18 cellular contexts compared by ENCODE assay signal in the genomic region with DNA sequence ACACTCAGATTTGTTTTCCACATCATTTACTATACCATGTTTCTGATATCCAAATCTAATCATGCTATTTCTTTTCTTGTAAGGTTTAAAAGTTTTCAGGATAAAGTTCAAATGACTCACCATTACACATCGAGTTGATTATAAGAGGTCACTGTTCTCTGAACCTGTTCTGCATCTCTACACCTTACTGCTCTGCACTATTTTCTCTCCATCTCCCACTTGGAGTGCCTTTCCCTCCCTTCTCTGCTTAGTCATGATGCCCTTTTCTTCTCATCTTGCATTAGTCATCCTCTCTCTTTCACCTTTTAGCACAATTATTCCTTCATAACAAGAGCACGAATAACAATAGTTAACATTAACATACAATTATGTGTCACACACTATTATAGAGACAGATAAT. TPM values are rescaled to one million over a fixed set of nuclear protein-coding genes. Genes with fewer than 3 reads are reported as not detected.
"Had no signal": no experiment of that assay in that cellular context is flagged by ENCODE, and none has a peak within 500 bp of the region (broad histone marks: within the 10 kb centered on the region; RNA-seq: fewer than 3 reads in every experiment).

No MANE protein-coding gene starts in this region.

- H3K4me3 ChIP-seq: dorsolateral prefrontal cortex, esophagus muscularis mucosa, lower lobe of right lung, sigmoid colon had no signal

- H3K4me1 Mint-ChIP-seq: activated CD4-positive, alpha-beta memory T cell treated with anti-CD3 and anti-CD28 coated beads, Interleukin-2, amount 10 ng/mL, durations not matched to agents 7 days and 5 days; neural crest cell; stimulated activated effector memory CD8-positive, alpha-beta T cell treated with anti-CD3 and anti-CD28 coated beads, Interleukin-12 subunit alpha, Interleukin-12 subunit beta, amount 100 ng/mL, for 72 hours had no signal

- DNase-seq: activated CD4-positive, alpha-beta memory T cell treated with anti-CD3 and anti-CD28 coated beads, Interleukin-2, amount 10 ng/mL, durations not matched to agents 7 days and 5 days; activated effector memory CD4-positive, alpha-beta T cell treated with Interleukin-2 at 50 U/mL for 16 hours; activated naive CD4-positive, alpha-beta T cell treated with anti-CD3 and anti-CD28 coated beads, Interleukin-2, amount 50 U/mL, for 16 hours; activated T-cell treated with anti-CD3 and anti-CD28 coated beads, Interleukin-2, amount 50 U/mL, for 4 hours; dorsolateral prefrontal cortex; left cardiac atrium; lower lobe of right lung; midbrain; sigmoid colon; stimulated activated CD4-positive, alpha-beta T cell treated with anti-CD3 and anti-CD28 coated beads, Interleukin-2, amount 100 ng/mL, for 24 hours; WERI-Rb-1 had no signal

- H3K36me3 Mint-ChIP-seq: stimulated activated effector memory CD8-positive, alpha-beta T cell treated with anti-CD3 and anti-CD28 coated beads, Interleukin-12 subunit alpha, Interleukin-12 subunit beta, amount 100 ng/mL, for 72 hours had no signal

- H3K27ac ChIP-seq: dorsolateral prefrontal cortex, esophagus muscularis mucosa, lower lobe of right lung, sigmoid colon, WERI-Rb-1 had no signal

- H3K4me1 ChIP-seq: esophagus muscularis mucosa, lower lobe of right lung, sigmoid colon had no signal

- H3K36me3 ChIP-seq: esophagus muscularis mucosa, lower lobe of right lung, sigmoid colon, WERI-Rb-1 had no signal

- H3K9me3 ChIP-seq: esophagus muscularis mucosa, lower lobe of right lung, sigmoid colon had no signal

- H3K27ac Mint-ChIP-seq: activated CD4-positive, alpha-beta memory T cell treated with anti-CD3 and anti-CD28 coated beads, Interleukin-2, amount 10 ng/mL, durations not matched to agents 7 days and 5 days; stimulated activated effector memory CD8-positive, alpha-beta T cell treated with anti-CD3 and anti-CD28 coated beads, Interleukin-12 subunit alpha, Interleukin-12 subunit beta, amount 100 ng/mL, for 72 hours had no signal

- H3K9me3 Mint-ChIP-seq: activated CD4-positive, alpha-beta memory T cell treated with anti-CD3 and anti-CD28 coated beads, Interleukin-2, amount 10 ng/mL, durations not matched to agents 7 days and 5 days; activated T-cell treated with anti-CD3 and anti-CD28 coated beads, Interleukin-2, amount 50 U/mL, for 4 hours; neural crest cell had no signal

- H3K27me3 ChIP-seq: dorsolateral prefrontal cortex, esophagus muscularis mucosa, sigmoid colon had no signal

- H3K27me3 Mint-ChIP-seq: activated CD4-positive, alpha-beta memory T cell treated with anti-CD3 and anti-CD28 coated beads, Interleukin-2, amount 10 ng/mL, durations not matched to agents 7 days and 5 days had no signal

- ATAC-seq: activated T-cell treated with anti-CD3 and anti-CD28 coated beads, Interleukin-2, amount 50 U/mL, for 4 hours; left cardiac atrium; lower lobe of right lung; stimulated activated effector memory CD8-positive, alpha-beta T cell treated with anti-CD3 and anti-CD28 coated beads, Interleukin-12 subunit alpha, Interleukin-12 subunit beta, amount 100 ng/mL, for 72 hours had no signal

- H3K4me3 Mint-ChIP-seq: activated CD4-positive, alpha-beta memory T cell treated with anti-CD3 and anti-CD28 coated beads, Interleukin-2, amount 10 ng/mL, durations not matched to agents 7 days and 5 days; activated T-cell treated with anti-CD3 and anti-CD28 coated beads, Interleukin-2, amount 50 U/mL, for 4 hours; neural crest cell; stimulated activated effector memory CD8-positive, alpha-beta T cell treated with anti-CD3 and anti-CD28 coated beads, Interleukin-12 subunit alpha, Interleukin-12 subunit beta, amount 100 ng/mL, for 72 hours had no signal

RNA-seq across cellular contexts. Expression of a gene that starts 37.5 kb away (rescaled TPM):
- total RNA-seq: activated CD4-positive, alpha-beta memory T cell treated with anti-CD3 and anti-CD28 coated beads, Interleukin-2, amount 10 ng/mL, durations not matched to agents 7 days and 5 days; activated T-cell treated with anti-CD3 and anti-CD28 coated beads, Interleukin-2, amount 50 U/mL, for 4 hours; esophagus muscularis mucosa; glomerular endothelial cell; left cardiac atrium; lower lobe of right lung; osteoblast; pulmonary artery endothelial cell; T-helper 1 cell treated with Interleukin-12 subunit alpha and Interleukin-12 subunit beta and Interleukin-4 antibody, amounts not matched to agents 30 ng/mL and 1 ng/mL, for 36 hours had no signal
